28 cellular contexts compared by ENCODE assay signal in genomic region chr15:65346856-65347598, GRCh38. TPM values are rescaled to one million over a fixed set of nuclear protein-coding genes. Genes with fewer than 3 reads are reported as not detected.
DNase-seq lines count a peak whose midpoint lies in the region; ATAC-seq and TF ChIP-seq lines count a peak whose summit lies in the region.
"Had no signal": no experiment of that assay in that cellular context is flagged by ENCODE, and none has a peak within 500 bp of the region (broad histone marks: within the 10 kb centered on the region; RNA-seq: fewer than 3 reads in every experiment).

No MANE protein-coding gene starts in this region.

- no peaks in the 10 kb centered on the region for H3K27me3 ChIP-seq in cardiac muscle cell
- no peaks in the 10 kb centered on the region for H3K27me3 ChIP-seq in hepatocyte
- H3K27me3 ChIP-seq in spleen (replicated peaks in 1 of 7), result peaks cover 0 to 10% (median 0%) of the 10 kb centered on the region in 7 donors

- peaks cover 11% of the 10 kb centered on the region for H3K9me3 Mint-ChIP-seq in nephron progenitor cell
- no peaks in the 10 kb centered on the region for H3K9me3 Mint-ChIP-seq in activated CD4-positive, alpha-beta T cell treated with anti-CD3 and anti-CD28 coated beads, Interleukin-2, amount 10 ng/mL, durations not matched to agents 24 days and 14 days

- peak overlapping the region; percentile 98 for H3K27ac Mint-ChIP-seq in nephron progenitor cell
- no peak overlapping the region for H3K27ac Mint-ChIP-seq in activated CD4-positive, alpha-beta T cell treated with anti-CD3 and anti-CD28 coated beads, Interleukin-2, amount 10 ng/mL, durations not matched to agents 24 days and 14 days

- no peak for TF ChIP-seq POLR2A in spleen (IDR thresholded peaks at IDR 0.05)

- TF ChIP-seq CTCF in cardiac muscle cell (IDR thresholded peaks at IDR 0.05; ENCODE audit: low read depth, low read length) (no peak), hepatocyte (IDR thresholded peaks at IDR 0.05; ENCODE audit: poor library complexity) (no peak), nephron progenitor cell (IDR thresholded peaks at IDR 0.05) (no peak), spleen (IDR thresholded peaks at IDR 0.05 in 8 of 11, conservative IDR thresholded peaks at IDR 0.05 in 3 of 11) (no peak)

- no peak for ATAC-seq in left ventricle myocardium superior
- ATAC-seq: HCT116 had no signal

- peaks cover 4% of the 10 kb centered on the region for H3K79me2 ChIP-seq in hepatocyte

- peak overlapping the region; percentile 10 for H3K4me2 ChIP-seq in hepatocyte

- no peaks in the 10 kb centered on the region for H4K20me1 ChIP-seq in hepatocyte (ENCODE audit: insufficient read depth, poor library complexity, severe bottlenecking)

- peaks cover 74% of the 10 kb centered on the region for H3K4me1 Mint-ChIP-seq in nephron progenitor cell
- no peaks in the 10 kb centered on the region for H3K4me1 Mint-ChIP-seq in activated CD4-positive, alpha-beta T cell treated with anti-CD3 and anti-CD28 coated beads, Interleukin-2, amount 10 ng/mL, durations not matched to agents 24 days and 14 days
- H3K4me1 Mint-ChIP-seq: CD8-positive, alpha-beta memory T cell had no signal

- intact Hi-C loops in left ventricle myocardium superior (cut with micrococcal nuclease) (no loop called here), spleen (cut with DNase I; ENCODE audit: low total_unique reads) (no loop called here)
- intact Hi-C loops in activated CD4-positive, alpha-beta T cell treated with anti-CD3 and anti-CD28 coated beads, Interleukin-2, amount 10 ng/mL, durations not matched to agents 24 days and 14 days (cut with micrococcal nuclease), result no loop called here

- H3K4me3 ChIP-seq in cardiac muscle cell (no peak overlapping the region), hepatocyte (no peak overlapping the region), spleen (no peak overlapping the region)
- H3K4me3 ChIP-seq: GM23248 had no signal

- H3K27ac ChIP-seq in cardiac muscle cell (peak overlapping the region; percentile 69), hepatocyte (peak overlapping the region; percentile 48), spleen (no peak overlapping the region)
- H3K27ac ChIP-seq: GM23248, HL-60 had no signal

- no peaks in the 10 kb centered on the region for H3K27me3 Mint-ChIP-seq in nephron progenitor cell (ENCODE audit: low read depth, poor library complexity)
- peaks cover 11% of the 10 kb centered on the region for H3K27me3 Mint-ChIP-seq in activated CD4-positive, alpha-beta T cell treated with anti-CD3 and anti-CD28 coated beads, Interleukin-2, amount 10 ng/mL, durations not matched to agents 24 days and 14 days

- DNase-seq in cardiac muscle cell (ENCODE audit: low read depth in 1 of 2, low spot score in 1 of 2) (no peak), left ventricle myocardium superior (no peak), hepatocyte (ENCODE audit: low spot score) (no peak), nephron progenitor cell (no peak), spleen (peak; percentile 15), HCEC 1CT (no peak), dermis blood vessel endothelial cell (no peak)
- no peak for DNase-seq in activated CD4-positive, alpha-beta T cell treated with anti-CD3 and anti-CD28 coated beads, Interleukin-2, amount 10 ng/mL, durations not matched to agents 24 days and 14 days
- DNase-seq: AML-193; C1 segment of cervical spinal cord; Calu3; CD8-positive, alpha-beta memory T cell; DMS153; GM23248; KG1; NCI-H1092 treated with DMSO at 0.1 percent for 48 hours; NCI-H1436 treated with DMSO at 0.1 percent for 48 hours; NCI-H1930; NCI-H226; NCI-H524; NCI-H774; NK-92 treated with Interleukin-12 subunit alpha and Interleukin-12 subunit beta, amount 100 ng/mL, for 24 hours had no signal

- H3K36me3 ChIP-seq in cardiac muscle cell, result no peaks in the 10 kb centered on the region
- H3K36me3 ChIP-seq in hepatocyte (replicated peaks; ENCODE audit: insufficient read depth, low read depth), result no peaks in the 10 kb centered on the region
- H3K36me3 ChIP-seq in spleen, result no peaks in the 10 kb centered on the region

- H3K9me3 ChIP-seq in cardiac muscle cell (ENCODE audit: low read depth), result no peaks in the 10 kb centered on the region
- no peaks in the 10 kb centered on the region for H3K9me3 ChIP-seq in hepatocyte (ENCODE audit: low read depth)
- peaks cover 0 to 13% (median 9%) of the 10 kb centered on the region in 8 donors for H3K9me3 ChIP-seq in spleen

- H2AFZ ChIP-seq in hepatocyte, result no peak overlapping the region
- H2AFZ ChIP-seq: GM23248 had no signal

- H3K9me2 ChIP-seq in hepatocyte (replicated peaks; ENCODE audit: insufficient read depth), result no peaks in the 10 kb centered on the region

- H3K4me1 ChIP-seq in cardiac muscle cell (ENCODE audit: low read depth) (no peaks in the 10 kb centered on the region), hepatocyte (ENCODE audit: insufficient read depth) (peaks cover 5% of the 10 kb centered on the region), spleen (no peaks in the 10 kb centered on the region)

- peak overlapping the region; percentile 48 for H3K4me3 Mint-ChIP-seq in nephron progenitor cell
- H3K4me3 Mint-ChIP-seq in activated CD4-positive, alpha-beta T cell treated with anti-CD3 and anti-CD28 coated beads, Interleukin-2, amount 10 ng/mL, durations not matched to agents 24 days and 14 days, result no peak overlapping the region

- H3K36me3 Mint-ChIP-seq in nephron progenitor cell (ENCODE audit: low read depth), result peaks cover 40% of the 10 kb centered on the region
- no peaks in the 10 kb centered on the region for H3K36me3 Mint-ChIP-seq in activated CD4-positive, alpha-beta T cell treated with anti-CD3 and anti-CD28 coated beads, Interleukin-2, amount 10 ng/mL, durations not matched to agents 24 days and 14 days (ENCODE audit: low read depth)
- H3K36me3 Mint-ChIP-seq: CD8-positive, alpha-beta memory T cell had no signal

- WGBS in hepatocyte (ENCODE audit: low lambda C conversion rate, missing lambda C conversion rate), result 59% methylated on average over 6 of the region's 6 CpGs
- 51 to 63% (median 58%) methylated on average over 6 of the region's 6 CpGs for WGBS in spleen, 5 donors

RNA-seq across cellular contexts. Expression of gene IGDCC3, which starts 30.8 kb away (rescaled TPM):
- total RNA-seq in cardiac muscle cell (41.9 and 54.6 TPM in 2 replicates), left ventricle myocardium superior (0.10 TPM), hepatocyte (8.1 and 15.1 TPM in 2 replicates), spleen (under 1 TPM in 1 of 7 donors, not detected in 6; 0.34 TPM), dermis blood vessel endothelial cell (not detected in 2 replicates)
- polyA plus RNA-seq in cardiac muscle cell (41.1 and 52.4 TPM in 2 replicates), hepatocyte (14.8 and 33.0 TPM in 2 replicates), spleen (under 1 TPM in 2 of 3 donors, not detected in 1; 0.03 TPM)
- not detected in 2 replicates for total RNA-seq in activated CD4-positive, alpha-beta T cell treated with anti-CD3 and anti-CD28 coated beads, Interleukin-2, amount 10 ng/mL, durations not matched to agents 24 days and 14 days
- total RNA-seq: Calu3; CD8-positive, alpha-beta memory T cell; GM23248; HT-29 had no signal
- polyA plus RNA-seq: CD8-positive, alpha-beta memory T cell; GM23248 had no signal

RNA-seq across cellular contexts. Expression of gene RNU5B-1, which starts 42.5 kb away (rescaled TPM):
- total RNA-seq in cardiac muscle cell (not detected in 2 replicates), left ventricle myocardium superior (40.8 TPM), hepatocyte (not detected in 2 replicates), spleen (10 to 100 TPM in 4 of 7 donors, not detected in 3; 24.2 to 62.3 (median 32.6) TPM), dermis blood vessel endothelial cell (not detected in 2 replicates)
- polyA plus RNA-seq in cardiac muscle cell (not detected in 2 replicates), hepatocyte (not detected in 2 replicates), spleen (not detected)
- total RNA-seq in activated CD4-positive, alpha-beta T cell treated with anti-CD3 and anti-CD28 coated beads, Interleukin-2, amount 10 ng/mL, durations not matched to agents 24 days and 14 days, result not detected in 2 replicates
- total RNA-seq: A172; CD8-positive, alpha-beta memory T cell; GM23248; HT-29; SK-MEL-5 had no signal
- polyA plus RNA-seq: AG04450; CD8-positive, alpha-beta memory T cell; GM23248 had no signal

RNA-seq across cellular contexts. Expression of gene RNU5A-1, which starts 51.2 kb away (rescaled TPM):
- not detected in 2 replicates for total RNA-seq in cardiac muscle cell
- not detected in 2 replicates for polyA plus RNA-seq in cardiac muscle cell
- not detected for total RNA-seq in left ventricle myocardium superior
- total RNA-seq in hepatocyte, result not detected in 2 replicates
- not detected in 2 replicates for polyA plus RNA-seq in hepatocyte
- not detected for total RNA-seq in spleen
- not detected for polyA plus RNA-seq in spleen
- not detected in 2 replicates for total RNA-seq in activated CD4-positive, alpha-beta T cell treated with anti-CD3 and anti-CD28 coated beads, Interleukin-2, amount 10 ng/mL, durations not matched to agents 24 days and 14 days
- total RNA-seq in dermis blood vessel endothelial cell, result not detected in 2 replicates
- total RNA-seq: A172; Calu3; CD8-positive, alpha-beta memory T cell; GM23248; HT-29; SK-MEL-5 had no signal
- polyA plus RNA-seq: AG04450; CD8-positive, alpha-beta memory T cell; GM23248 had no signal

Comparison
In these comparisons a context has a peak if more than half of its experiments do, and no peak if none do; other contexts are left out.
1. H3K27ac ChIP-seq: peak in cardiac muscle cell (single experiment) and hepatocyte (single experiment); none in spleen (0 of 8).